8 cellular contexts compared by ENCODE assay signal in genomic region chr9:91420471-91421021, GRCh38. TPM values are rescaled to one million over a fixed set of nuclear protein-coding genes. Genes with fewer than 3 reads are reported as not detected.
DNase-seq lines count a peak whose midpoint lies in the region; ATAC-seq, FAIRE-seq and TF ChIP-seq lines count a peak whose summit lies in the region.

No MANE protein-coding gene starts in this region.

- H3K9me3 Mint-ChIP-seq in activated CD4-positive, alpha-beta memory T cell treated with anti-CD3 and anti-CD28 coated beads, Interleukin-2, amount 10 ng/mL, durations not matched to agents 7 days and 5 days: no peaks in the 10 kb centered on the region

- TF ChIP-seq CTCF in retinal pigment epithelial cell (conservative IDR thresholded peaks at IDR 0.05; ENCODE audit: low read depth, low read length): no peak

- DNase-seq in activated CD4-positive, alpha-beta memory T cell treated with anti-CD3 and anti-CD28 coated beads, Interleukin-2, amount 10 ng/mL, durations not matched to agents 7 days and 5 days: no peak
- peak; percentile 7 for DNase-seq in glomerular visceral epithelial cell (ENCODE audit: extremely low spot score)
- no peak for DNase-seq in retinal pigment epithelial cell (ENCODE audit: low read depth)
- no peak for DNase-seq in C1 segment of cervical spinal cord (lab: John Stamatoyannopoulos, UW)
- DNase-seq in globus pallidus (ENCODE audit: low spot score): no peak
- DNase-seq in RCC 7860 (ENCODE audit: low spot score): no peak

- peaks cover 62% of the 10 kb centered on the region for H3K4me1 Mint-ChIP-seq in activated CD4-positive, alpha-beta memory T cell treated with anti-CD3 and anti-CD28 coated beads, Interleukin-2, amount 10 ng/mL, durations not matched to agents 7 days and 5 days

- POLR2A ChIA-PET in activated CD4-positive, alpha-beta memory T cell treated with anti-CD3 and anti-CD28 coated beads, Interleukin-2, amount 10 ng/mL, durations not matched to agents 7 days and 5 days (lab: Charles Lee): interaction anchor here (0.8 to 10.3 kb wide), 17 partner anchors 9 to 390 kb away, joined by 3 to 296 read pairs (median 9); partner anchors contain the start of gene AUH

- H3K4me3 Mint-ChIP-seq in activated CD4-positive, alpha-beta memory T cell treated with anti-CD3 and anti-CD28 coated beads, Interleukin-2, amount 10 ng/mL, durations not matched to agents 7 days and 5 days: peak overlapping the region; percentile 81

- H3K36me3 Mint-ChIP-seq in activated CD4-positive, alpha-beta memory T cell treated with anti-CD3 and anti-CD28 coated beads, Interleukin-2, amount 10 ng/mL, durations not matched to agents 7 days and 5 days (ENCODE audit: low read depth): peaks cover 48% of the 10 kb centered on the region

- ATAC-seq in GM18498 (IDR thresholded peaks at IDR 0.05; ENCODE audit: unreplicated experiment): no peak

- peak overlapping the region; percentile 84 for H3K27ac Mint-ChIP-seq in activated CD4-positive, alpha-beta memory T cell treated with anti-CD3 and anti-CD28 coated beads, Interleukin-2, amount 10 ng/mL, durations not matched to agents 7 days and 5 days

- no peaks in the 10 kb centered on the region for H3K27me3 Mint-ChIP-seq in activated CD4-positive, alpha-beta memory T cell treated with anti-CD3 and anti-CD28 coated beads, Interleukin-2, amount 10 ng/mL, durations not matched to agents 7 days and 5 days

- H3K4me3 ChIP-seq in GM08714 (ENCODE audit: low read length): peak overlapping the region; percentile 52; the same call in 1 of the 2 replicates
- H3K4me3 ChIP-seq in retinal pigment epithelial cell (ENCODE audit: low read length): peak overlapping the region; percentile 85

- CTCF ChIA-PET in activated CD4-positive, alpha-beta memory T cell treated with anti-CD3 and anti-CD28 coated beads, Interleukin-2, amount 10 ng/mL, durations not matched to agents 7 days and 5 days (lab: Charles Lee): interaction anchor here (2.2 to 2.7 kb wide), 2 partner anchors 61 to 257 kb away, joined by 8 to 18 read pairs; no protein-coding TSS in a partner anchor

- no peak for FAIRE-seq in RCC 7860 (lab: Jason Lieb, UNC)

RNA-seq across cellular contexts. Expression of gene NFIL3, which starts 3.1 kb away (rescaled TPM):
- 100 to 1,000 TPM in 1 of 2 experiments, 10 to 100 TPM in 1; 98.9 to 100 TPM for total RNA-seq in activated CD4-positive, alpha-beta memory T cell treated with anti-CD3 and anti-CD28 coated beads, Interleukin-2, amount 10 ng/mL, durations not matched to agents 7 days and 5 days

RNA-seq across cellular contexts. Expression of gene AUH, which starts 58.8 kb away (rescaled TPM):
- 10 to 100 TPM; 34.8 to 39.3 TPM for total RNA-seq in activated CD4-positive, alpha-beta memory T cell treated with anti-CD3 and anti-CD28 coated beads, Interleukin-2, amount 10 ng/mL, durations not matched to agents 7 days and 5 days
